In genomic region chr3:134317106-134317947, GRCh38 we compare ENCODE assay signal across 1 cellular context.
TF ChIP-seq lines count a peak whose summit lies in the region.

No MANE protein-coding gene starts in this region.

TF ChIP-seq in HCT116, 20 proteins besides CTCF, POLR2A, EP300 and RAD21:
- no peak for TF ChIP-seq CBX3 (IDR thresholded peaks at IDR 0.05; ENCODE audit: low read depth)
- no peak for TF ChIP-seq EGR1 (IDR thresholded peaks at IDR 0.05; ENCODE audit: low read depth)
